Comparison of ENCODE assay signal across 20 cellular contexts in genomic region chr18:47817017-47817911, GRCh38.
A peak's percentile ranks its signal among the peaks of the same experiment; 100 is the strongest.
DNase-seq lines count a peak whose midpoint lies in the region; ATAC-seq and TF ChIP-seq lines count a peak whose summit lies in the region.
"Had no signal": no experiment of that assay in that cellular context is flagged by ENCODE, and none has a peak within 500 bp of the region (broad histone marks: within the 10 kb centered on the region; RNA-seq: fewer than 3 reads in every experiment).

No MANE protein-coding gene starts in this region.

- H3K4me3 Mint-ChIP-seq in naive thymus-derived CD8-positive, alpha-beta T cell: no peak overlapping the region
- H3K4me3 Mint-ChIP-seq: CD8-positive, alpha-beta memory T cell; endodermal cell had no signal

- TF ChIP-seq POLR2A in stomach (IDR thresholded peaks at IDR 0.05) (no peak), erythroblast (IDR thresholded peaks at IDR 0.05; ENCODE audit: low read length) (no peak)

- H3K4me3 ChIP-seq in coronary artery: peak overlapping the region; percentile 50
- H3K4me3 ChIP-seq in iPS-18a (ENCODE audit: low read length): peak overlapping the region; percentile 20
- peak overlapping the region in 1 of 4 donors; percentile 11 for H3K4me3 ChIP-seq in stomach
- H3K4me3 ChIP-seq: adrenal gland, GM23248, spleen, upper lobe of left lung had no signal

- intact Hi-C loops in stomach (cut with DNase I; ENCODE audit: low total_unique reads): no loop called here

- H3K4me1 ChIP-seq in iPS-18a (ENCODE audit: control insufficient read depth, low read depth, low read length) (peaks cover 30% of the 10 kb centered on the region), stomach (peaks cover 0 to 15% (median 2%) of the 10 kb centered on the region in 4 donors)
- H3K4me1 ChIP-seq: adrenal gland, spleen had no signal

- H3K27me3 ChIP-seq in iPS-18a (ENCODE audit: control insufficient read depth, insufficient read depth, low read length) (no peaks in the 10 kb centered on the region), stomach (no peaks in the 10 kb centered on the region)
- H3K27me3 ChIP-seq: adrenal gland, spleen, upper lobe of left lung had no signal

- H3K9me3 ChIP-seq in iPS-18a (ENCODE audit: control insufficient read depth, low read depth, low read length) (no peaks in the 10 kb centered on the region), stomach (no peaks in the 10 kb centered on the region)
- H3K9me3 ChIP-seq: adrenal gland, spleen, upper lobe of left lung had no signal

- H3K27ac Mint-ChIP-seq in naive thymus-derived CD8-positive, alpha-beta T cell: no peak overlapping the region

- H3K27ac ChIP-seq in coronary artery (peak overlapping the region in 1 of 2 donors; percentile 23), iPS-18a (ENCODE audit: low read length) (peak overlapping the region; percentile 70), stomach (peak overlapping the region in 3 of 5 donors; percentile 9 to 63 (median 24))
- H3K27ac ChIP-seq: adrenal gland, GM23248, spleen had no signal

- H3K9me3 Mint-ChIP-seq in naive thymus-derived CD8-positive, alpha-beta T cell: peaks cover 0 to 9% (median 0%) of the 10 kb centered on the region in 9 donors
- H3K9me3 Mint-ChIP-seq: CD8-positive, alpha-beta memory T cell; endodermal cell had no signal

- TF ChIP-seq EP300 in stomach (IDR thresholded peaks at IDR 0.05): no peak

- WGBS in stomach, 5 donors: 76 to 84% (median 78%) methylated on average over 10 of the region's 10 CpGs

- H3K36me3 Mint-ChIP-seq in naive thymus-derived CD8-positive, alpha-beta T cell: peaks cover 0 to 8% (median 6%) of the 10 kb centered on the region in 3 donors

- peak; percentile 34 for DNase-seq in EH (ENCODE audit: low read depth)
- DNase-seq in coronary artery (ENCODE audit: low spot score): no peak
- DNase-seq in stomach: no peak
- DNase-seq in erythroblast (lab: John Stamatoyannopoulos, UW): no peak
- DNase-seq in naive thymus-derived CD8-positive, alpha-beta T cell: no peak
- no peak for DNase-seq in NCI-H146 treated with DMSO at 0.1 percent for 48 hours (lab: John Stamatoyannopoulos, UW; ENCODE audit: unreplicated experiment)
- no peak for DNase-seq in activated T-cell treated with anti-CD3 and anti-CD28 coated beads, Interleukin-2, amount 50 U/mL, for 1 hour
- DNase-seq: activated CD4-positive, alpha-beta T cell treated with anti-CD3 and anti-CD28 coated beads for 4 hours; activated effector memory CD4-positive, alpha-beta T cell treated with anti-CD3 and anti-CD28 coated beads, Interleukin-2, amount 50 U/mL, for 16 hours; adrenal gland; CD8-positive, alpha-beta memory T cell; EL; endodermal cell; GM23248; KBM-7; NCI-H2081 treated with DMSO at 0.1 percent for 48 hours; NCI-H524; spleen; upper lobe of left lung had no signal

- no peak for TF ChIP-seq CTCF in coronary artery (IDR thresholded peaks at IDR 0.05)
- TF ChIP-seq CTCF in stomach (IDR thresholded peaks at IDR 0.05): no peak

- no peaks in the 10 kb centered on the region for H3K36me3 ChIP-seq in iPS-18a (ENCODE audit: control insufficient read depth, low read depth, low read length)
- H3K36me3 ChIP-seq in stomach: no peaks in the 10 kb centered on the region
- H3K36me3 ChIP-seq: adrenal gland, spleen, upper lobe of left lung had no signal

- no peaks in the 10 kb centered on the region for H3K4me1 Mint-ChIP-seq in naive thymus-derived CD8-positive, alpha-beta T cell
- H3K4me1 Mint-ChIP-seq: CD8-positive, alpha-beta memory T cell had no signal

- POLR2A ChIA-PET in naive thymus-derived CD8-positive, alpha-beta T cell (lab: Charles Lee): no interaction called here

- peak overlapping the region; percentile 40 for H3K9ac ChIP-seq in iPS-18a (ENCODE audit: low read length)
- H3K9ac ChIP-seq: GM23248 had no signal

- no peak for ATAC-seq in naive thymus-derived CD8-positive, alpha-beta T cell

- H3K27me3 Mint-ChIP-seq in naive thymus-derived CD8-positive, alpha-beta T cell: no peaks in the 10 kb centered on the region
- H3K27me3 Mint-ChIP-seq: CD8-positive, alpha-beta memory T cell had no signal
